In the genomic region with DNA sequence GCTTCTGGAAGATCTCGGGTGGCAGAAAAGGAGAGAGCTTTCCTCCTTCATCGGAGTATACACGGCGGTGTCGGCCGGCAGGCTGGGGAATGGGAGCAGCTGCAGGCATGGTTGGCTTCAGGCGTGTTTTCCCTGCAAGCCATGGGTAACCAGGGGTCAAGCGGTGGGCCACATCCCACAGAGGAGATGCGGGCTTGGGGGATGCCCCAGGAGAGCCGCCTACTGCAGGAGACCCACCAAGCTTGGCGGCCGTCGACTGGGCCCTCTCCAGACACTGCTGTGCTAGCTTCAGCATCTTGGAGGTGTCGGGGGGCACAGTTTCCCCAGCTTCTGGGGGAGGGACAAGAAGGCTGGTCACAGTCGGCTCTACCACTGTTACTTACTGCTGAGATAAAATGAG, we compare ENCODE assay signal across 1 cellular context.
TF ChIP-seq lines count a peak whose summit lies in the region.

No MANE protein-coding gene starts in this region.

TF ChIP-seq in HepG2, 621 proteins besides CTCF, POLR2A, EP300 and RAD21:
- TF ChIP-seq GATAD1 (CRISPR knock-in tag; IDR thresholded peaks at IDR 0.05) (no peak), ZNF343 (CRISPR knock-in tag; IDR thresholded peaks at IDR 0.05) (no peak), ZNF225 (CRISPR knock-in tag; IDR thresholded peaks at IDR 0.05) (0 out of 2 replicates have a peak, but pooled peaks have one; percentile 24), MED13 (CRISPR knock-in tag; IDR thresholded peaks at IDR 0.05) (no peak)
